ENCODE assay signal across 9 cellular contexts in the genomic region with DNA sequence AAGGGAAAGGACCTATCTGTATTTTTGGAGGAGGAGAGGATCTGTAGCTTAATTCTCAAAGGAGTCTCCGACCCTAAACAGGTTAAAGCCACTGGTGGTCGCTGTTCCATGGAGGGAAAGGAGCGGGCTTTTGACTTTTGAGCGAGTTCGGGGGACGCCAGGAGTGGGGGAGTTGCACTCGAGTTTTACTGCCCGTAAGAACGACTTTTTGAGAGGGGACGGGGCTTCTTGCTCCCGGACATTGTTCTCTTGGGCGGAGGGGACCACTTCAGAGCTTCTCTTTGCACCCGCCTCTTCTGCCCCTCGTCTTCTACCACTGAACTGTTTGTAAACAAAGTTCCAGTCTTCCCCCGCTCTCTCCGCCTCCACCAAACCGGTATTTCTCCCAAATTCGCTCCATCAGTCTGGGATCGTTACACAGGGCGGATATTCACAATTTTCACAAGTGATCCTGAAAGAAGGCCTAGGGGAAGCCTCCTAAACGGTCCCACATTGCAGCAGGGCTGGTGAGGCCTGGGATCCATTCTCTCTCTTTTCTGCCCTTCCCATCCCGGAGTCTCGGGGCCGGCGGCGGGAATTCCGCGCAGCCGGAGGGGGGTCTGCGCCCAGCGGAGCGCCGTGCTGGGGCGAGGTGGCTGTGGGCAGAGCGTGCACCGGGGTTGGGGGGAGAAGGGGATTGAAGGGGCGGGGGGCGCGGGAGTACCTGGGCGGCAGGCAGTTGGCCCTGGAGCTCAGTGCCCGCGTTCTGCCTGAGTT. TPM values are rescaled to one million over a fixed set of nuclear protein-coding genes. Genes with fewer than 3 reads are reported as not detected.
DNase-seq lines count a peak whose midpoint lies in the region; ATAC-seq, FAIRE-seq and TF ChIP-seq lines count a peak whose summit lies in the region.
"Had no signal": no experiment of that assay in that cellular context is flagged by ENCODE, and none has a peak within 500 bp of the region (broad histone marks: within the 10 kb centered on the region; RNA-seq: fewer than 3 reads in every experiment).

No MANE protein-coding gene starts in this region.

- H3K27me3 ChIP-seq in bronchial epithelial cell (ENCODE audit: control insufficient read depth, insufficient read depth, low read length), result peaks cover 36% of the 10 kb centered on the region
- peaks cover 100% of the 10 kb centered on the region for H3K27me3 ChIP-seq in neural progenitor cell

- no peaks in the 10 kb centered on the region for H3K9me3 ChIP-seq in neural progenitor cell (ENCODE audit: low read depth)

- no peak overlapping the region for H3K27ac Mint-ChIP-seq in neural progenitor cell

- H3K27me3 Mint-ChIP-seq in neural progenitor cell (ENCODE audit: insufficient read depth, low read depth), result peaks cover 79% of the 10 kb centered on the region

- no peak for FAIRE-seq in bronchial epithelial cell (lab: Jason Lieb, UNC)

- peaks cover 2% of the 10 kb centered on the region for H3K9me3 Mint-ChIP-seq in neural progenitor cell

- peak; percentile 65 for DNase-seq in ELR (ENCODE audit: low read depth)
- DNase-seq in NCI-H1694 (lab: John Stamatoyannopoulos, UW), result peak; percentile 36
- no peak for DNase-seq in bronchial epithelial cell (ENCODE audit: low read depth)
- DNase-seq in neural progenitor cell (ENCODE audit: low spot score), result peak; percentile 73
- no peak for DNase-seq in NCI-H1105 treated with DMSO at 0.1 percent for 48 hours (lab: John Stamatoyannopoulos, UW)
- DNase-seq in NCI-H2107 treated with DMSO at 0.1 percent for 48 hours (lab: John Stamatoyannopoulos, UW; ENCODE audit: unreplicated experiment), result no peak

- H4K20me1 ChIP-seq in neural progenitor cell (ENCODE audit: low read depth), result peaks cover 96% of the 10 kb centered on the region

- H3K4me3 Mint-ChIP-seq in neural progenitor cell, result peak overlapping the region; percentile 85

- peak overlapping the region; percentile 49 for H3K4me3 ChIP-seq in bronchial epithelial cell (ENCODE audit: low read depth, low read length)
- H3K4me3 ChIP-seq in neural progenitor cell, result peak overlapping the region; percentile 44

- H3K4me1 Mint-ChIP-seq in neural progenitor cell, result peaks cover 44% of the 10 kb centered on the region

- no peak overlapping the region for H3K27ac ChIP-seq in neural progenitor cell

- H3K79me2 ChIP-seq in neural progenitor cell (ENCODE audit: low read depth), result no peaks in the 10 kb centered on the region

- H3K36me3 ChIP-seq in bronchial epithelial cell (ENCODE audit: control insufficient read depth, insufficient read depth, low read length), result no peaks in the 10 kb centered on the region
- no peaks in the 10 kb centered on the region for H3K36me3 ChIP-seq in neural progenitor cell

- peaks cover 75% of the 10 kb centered on the region for H3F3A ChIP-seq in neural progenitor cell (ENCODE audit: low read depth)

- TF ChIP-seq CTCF in bronchial epithelial cell (IDR thresholded peaks at IDR 0.05; ENCODE audit: insufficient read depth, low read length, severe bottlenecking) (peak; percentile 25), neural progenitor cell (IDR thresholded peaks at IDR 0.05) (peak; percentile 57)

- peaks cover 46% of the 10 kb centered on the region for H3K4me1 ChIP-seq in neural progenitor cell

- ATAC-seq in GM18909 (IDR thresholded peaks at IDR 0.05; ENCODE audit: poor library complexity, unreplicated experiment) (no peak), GM19463 (IDR thresholded peaks at IDR 0.05; ENCODE audit: unreplicated experiment) (no peak)

- no peak overlapping the region for H2AFZ ChIP-seq in neural progenitor cell (replicated peaks)

- H3K36me3 Mint-ChIP-seq in neural progenitor cell, result no peaks in the 10 kb centered on the region

- H3K4me2 ChIP-seq in neural progenitor cell, result peak overlapping the region; percentile 83

- no peak overlapping the region for H3K9ac ChIP-seq in neural progenitor cell

RNA-seq across cellular contexts. Expression of gene DLX2, which starts 6.6 kb away (rescaled TPM):
- total RNA-seq in bronchial epithelial cell, result not detected in 2 replicates
- total RNA-seq in neural progenitor cell (ENCODE audit: low replicate concordance), result 0.19 TPM in 1 of 2 replicates, not detected in the other
- total RNA-seq: activated CD8-positive, alpha-beta memory T cell treated with anti-CD3 and anti-CD28 coated beads for 36 hours had no signal

RNA-seq across cellular contexts. Expression of gene DLX1, which starts 10.8 kb away (rescaled TPM):
- total RNA-seq in bronchial epithelial cell (not detected in 2 replicates), neural progenitor cell (ENCODE audit: low replicate concordance) (not detected in 2 replicates)
- total RNA-seq: activated CD8-positive, alpha-beta memory T cell treated with anti-CD3 and anti-CD28 coated beads for 36 hours had no signal

Comparison
In these comparisons a context has a peak if more than half of its experiments do, and no peak if none do; other contexts are left out.
1. DNase-seq: peak in ELR (single experiment), NCI-H1694 (single experiment) and neural progenitor cell (single experiment); none in bronchial epithelial cell (single experiment), NCI-H1105 treated with DMSO at 0.1 percent for 48 hours (single experiment) and NCI-H2107 treated with DMSO at 0.1 percent for 48 hours (single experiment).